In genomic region chr5:62603934-62604333, GRCh38 we compare ENCODE assay signal across 23 cellular contexts.
"Had no signal": no experiment of that assay in that cellular context is flagged by ENCODE, and none has a peak within 500 bp of the region (broad histone marks: within the 10 kb centered on the region; RNA-seq: fewer than 3 reads in every experiment).

No MANE protein-coding gene starts in this region.

- H3K36me3 ChIP-seq: lower lobe of right lung, neural progenitor cell, ovary, upper lobe of right lung had no signal

- H3K9ac ChIP-seq: neural progenitor cell had no signal

- H3K4me2 ChIP-seq: hepatocyte, neural progenitor cell, smooth muscle cell had no signal

- H3K4me3 ChIP-seq: coronary artery, hepatocyte, left ventricle myocardium inferior, lower lobe of right lung, neural progenitor cell, ovary, smooth muscle cell, tibial artery, upper lobe of right lung had no signal

- ATAC-seq: left cardiac atrium; lower lobe of right lung; natural killer cell treated with Interleukin-12 subunit alpha and Interleukin-12 subunit beta and Interleukin-15 and Interleukin-18, amount 100 ng/mL, for 72 hours; right cardiac atrium; stimulated activated effector memory CD8-positive, alpha-beta T cell treated with anti-CD3 and anti-CD28 coated beads, Interleukin-12 subunit alpha, Interleukin-12 subunit beta, amount 100 ng/mL, for 72 hours; upper lobe of right lung had no signal

- H2AFZ ChIP-seq: hepatocyte, neural progenitor cell had no signal

- H3K4me1 ChIP-seq: left ventricle myocardium inferior, lower lobe of right lung, neural progenitor cell, tibial artery, upper lobe of right lung had no signal

- DNase-seq: effector CD4-positive, alpha-beta T cell; endodermal cell; foreskin melanocyte; head of caudate nucleus; kidney; left cardiac atrium; left ventricle myocardium inferior; lower lobe of right lung; midbrain; nucleus accumbens; ovary; right cardiac atrium; stimulated activated CD4-positive, alpha-beta T cell treated with anti-CD3 and anti-CD28 coated beads, Interleukin-2, amount 100 ng/mL, for 48 hours; stimulated activated CD8-positive, alpha-beta memory T cell treated with anti-CD3 and anti-CD28 coated beads, Interleukin-4, amount 100 ng/mL, for 48 hours; tibial artery; upper lobe of right lung had no signal

- H3K27me3 ChIP-seq: hepatocyte, neural progenitor cell, ovary, tibial artery, upper lobe of right lung had no signal

- FAIRE-seq: endothelial cell of umbilical vein, kidney had no signal

- H3K79me2 ChIP-seq: hepatocyte had no signal

- H3K9me3 ChIP-seq: left ventricle myocardium inferior, lower lobe of right lung, ovary, tibial artery, upper lobe of right lung had no signal

- H3K27ac ChIP-seq: coronary artery, hepatocyte, left ventricle myocardium inferior, lower lobe of right lung, neural progenitor cell, ovary, tibial artery, upper lobe of right lung had no signal
